18 cellular contexts compared by ENCODE assay signal in the genomic region with DNA sequence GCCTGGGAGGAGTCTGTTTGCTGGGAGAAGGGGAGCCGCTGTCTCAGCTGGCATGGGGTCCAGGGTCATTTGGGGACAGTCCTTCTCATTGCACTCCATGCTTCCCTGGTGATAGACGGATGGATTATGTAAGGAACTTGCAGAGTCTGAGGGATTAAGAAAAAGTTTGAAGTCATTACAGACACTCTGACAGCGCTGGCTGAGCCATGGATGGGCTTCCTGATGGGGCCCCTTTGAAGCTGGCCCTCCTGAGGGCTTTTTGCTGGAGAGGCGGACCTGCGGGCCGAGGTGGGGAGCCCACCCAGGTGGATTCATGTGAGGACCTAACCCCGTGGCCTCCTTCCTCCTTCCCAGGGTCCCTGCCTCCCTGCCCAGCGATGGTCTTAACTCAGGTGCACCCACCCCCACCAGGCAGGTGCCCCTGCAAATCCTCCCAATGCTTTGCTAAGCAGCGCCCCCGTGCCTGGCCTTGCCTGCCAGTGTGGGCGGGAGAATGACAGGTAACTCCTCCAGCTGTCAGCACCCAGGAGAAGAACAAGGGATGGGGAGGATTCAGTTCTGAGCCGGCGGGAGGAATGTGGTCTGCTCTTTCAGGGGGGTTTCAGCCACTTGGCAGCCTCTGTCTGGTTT.
"Had no signal": no experiment of that assay in that cellular context is flagged by ENCODE, and none has a peak within 500 bp of the region (broad histone marks: within the 10 kb centered on the region; RNA-seq: fewer than 3 reads in every experiment).

No MANE protein-coding gene starts in this region.

- H3K4me1 Mint-ChIP-seq: immature natural killer cell had no signal

- H3K9me3 ChIP-seq: ascending aorta, breast epithelium had no signal

- H3K36me3 Mint-ChIP-seq: immature natural killer cell, naive B cell, T-cell had no signal

- H3K4me3 ChIP-seq: ascending aorta, breast epithelium had no signal

- H3K27me3 ChIP-seq: ascending aorta had no signal

- H3K4me1 ChIP-seq: ascending aorta, breast epithelium had no signal

- H3K27ac ChIP-seq: ascending aorta, breast epithelium, epithelial cell of prostate had no signal

- H3K4me3 Mint-ChIP-seq: activated T-helper 1 cell treated with anti-CD3 and anti-CD28 coated beads, Interleukin-12 subunit alpha, Interleukin-12 subunit beta, Interleukin-2, Interleukin-4 antibody, amounts not matched to agents 30 ng/mL and 10 ng/mL and 1 ng/mL, durations not matched to agents 14 hours and 24 hours and 36 hours; immature natural killer cell; naive B cell; T-cell had no signal

- H3K36me3 ChIP-seq: ascending aorta, breast epithelium had no signal

- H3K27ac Mint-ChIP-seq: activated T-helper 1 cell treated with anti-CD3 and anti-CD28 coated beads, Interleukin-12 subunit alpha, Interleukin-12 subunit beta, Interleukin-2, Interleukin-4 antibody, amounts not matched to agents 30 ng/mL and 10 ng/mL and 1 ng/mL, durations not matched to agents 14 hours and 24 hours and 36 hours; immature natural killer cell; naive B cell; T-cell had no signal

- H3K9me3 Mint-ChIP-seq: activated T-helper 1 cell treated with anti-CD3 and anti-CD28 coated beads, Interleukin-12 subunit alpha, Interleukin-12 subunit beta, Interleukin-2, Interleukin-4 antibody, amounts not matched to agents 30 ng/mL and 10 ng/mL and 1 ng/mL, durations not matched to agents 14 hours and 24 hours and 36 hours; immature natural killer cell; T-cell had no signal

- DNase-seq: activated CD4-positive, alpha-beta T cell treated with anti-CD3 and anti-CD28 coated beads, Interleukin-2, amount 50 U/mL, for 1 hour; activated CD8-positive, alpha-beta memory T cell treated with anti-CD3 and anti-CD28 coated beads for 24 hours; activated naive CD4-positive, alpha-beta T cell; foreskin melanocyte; immature natural killer cell; left colon; mammary epithelial cell; naive B cell; small intestine; stimulated activated CD4-positive, alpha-beta T cell treated with anti-CD3 and anti-CD28 coated beads, Interleukin-4, amount 100 ng/mL, for 4 hours; stimulated activated CD8-positive, alpha-beta memory T cell treated with anti-CD3 and anti-CD28 coated beads, Interleukin-4, amount 100 ng/mL, for 48 hours; stimulated activated naive CD4-positive, alpha-beta T cell treated with Interleukin-2 at 50 U/mL for 16 hours; T-cell; T-helper 9 cell had no signal
